In the genomic region with DNA sequence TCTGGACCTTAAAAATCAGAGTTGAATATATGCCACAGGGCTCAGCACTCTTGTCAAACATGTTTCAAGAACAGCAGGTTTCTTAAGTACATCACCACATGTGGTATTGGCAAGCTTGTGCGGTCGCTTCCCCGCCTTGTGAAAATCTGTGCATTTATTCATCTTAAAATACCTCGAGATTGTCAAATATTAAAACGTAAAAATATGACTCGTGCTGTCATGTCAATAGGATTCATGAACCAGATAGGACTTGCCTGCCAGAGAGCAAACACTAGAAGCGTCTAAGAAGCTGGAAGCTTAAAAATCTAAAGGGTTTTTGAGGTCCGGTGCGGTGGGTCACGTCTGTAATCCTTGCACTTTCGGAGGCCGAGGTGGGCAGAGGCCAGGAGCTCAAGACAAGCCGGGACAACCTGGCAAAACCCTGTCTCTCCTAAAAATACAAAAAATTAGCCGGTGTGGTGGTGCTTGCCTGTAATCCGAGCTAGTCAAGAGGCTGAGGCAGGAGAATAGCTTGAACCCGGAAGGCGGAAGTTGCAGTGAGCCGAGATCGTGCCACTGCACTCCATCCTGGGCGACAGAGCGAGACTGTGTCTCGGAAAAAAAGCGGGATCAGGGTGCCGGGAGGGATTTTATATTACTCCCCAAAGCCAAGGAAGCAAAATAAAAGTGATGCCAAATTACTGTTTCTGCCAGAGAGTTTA, we compare ENCODE assay signal across 15 cellular contexts. TPM values are rescaled to one million over a fixed set of nuclear protein-coding genes. Genes with fewer than 3 reads are reported as not detected.
A peak's percentile ranks its signal among the peaks of the same experiment; 100 is the strongest.
DNase-seq lines count a peak whose midpoint lies in the region; ATAC-seq and TF ChIP-seq lines count a peak whose summit lies in the region.
"Had no signal": no experiment of that assay in that cellular context is flagged by ENCODE, and none has a peak within 500 bp of the region (broad histone marks: within the 10 kb centered on the region; RNA-seq: fewer than 3 reads in every experiment).

No MANE protein-coding gene starts in this region.

- H2AFZ ChIP-seq in fibroblast of lung (ENCODE audit: low read length), result peak overlapping the region; percentile 33

- H3K9me3 ChIP-seq in MG63 (no peaks in the 10 kb centered on the region), RWPE2 (ENCODE audit: severe bottlenecking) (no peaks in the 10 kb centered on the region), fibroblast of lung (ENCODE audit: control insufficient read depth, insufficient read depth, low read depth, low read length) (no peaks in the 10 kb centered on the region)

- ATAC-seq in RWPE2 (ENCODE audit: low read depth) (peak; percentile 41; the same call in 2 of the 3 replicates), HG03280 (IDR thresholded peaks at IDR 0.05; ENCODE audit: unreplicated experiment) (no peak)
- ATAC-seq: activated CD8-positive, alpha-beta memory T cell treated with anti-CD3 and anti-CD28 coated beads, Interleukin-2, amount 10 ng/mL, durations not matched to agents 7 days and 5 days; T-helper 17 cell had no signal

- no peak overlapping the region for H3K9ac ChIP-seq in fibroblast of lung (ENCODE audit: insufficient read depth, low read length)
- H3K9ac ChIP-seq: BLaER1 had no signal

- H3K79me2 ChIP-seq in fibroblast of lung (ENCODE audit: control insufficient read depth, insufficient read depth, low read length), result no peaks in the 10 kb centered on the region

- in situ Hi-C loops in KBM-7 (cut with MboI; ENCODE audit: low pct_unique_long_range_greater_than_20kb, low sequenced_read_pairs), result no loop called here

- H3K4me1 ChIP-seq in RWPE2 (ENCODE audit: insufficient read depth, poor library complexity, severe bottlenecking), result peaks cover 10% of the 10 kb centered on the region
- H3K4me1 ChIP-seq in fibroblast of lung (ENCODE audit: control insufficient read depth, extremely low read depth, insufficient read depth, low read length), result no peaks in the 10 kb centered on the region

- peak overlapping the region; percentile 64 for H3K4me2 ChIP-seq in fibroblast of lung (ENCODE audit: extremely low read depth, insufficient read depth, low read length)
- H3K4me2 ChIP-seq: BLaER1 had no signal

- DNase-seq in MG63 (no peak), RWPE2 (ENCODE audit: low spot score) (no peak), fibroblast of lung (ENCODE audit: low read depth in 2 of 2) (no peak), KBM-7 (no peak), NCI-H1105 treated with DMSO at 0.1 percent for 48 hours (lab: John Stamatoyannopoulos, UW) (no peak)
- DNase-seq: activated CD8-positive, alpha-beta memory T cell treated with anti-CD3 and anti-CD28 coated beads, Interleukin-2, amount 10 ng/mL, durations not matched to agents 7 days and 5 days; activated effector memory CD4-positive, alpha-beta T cell treated with Interleukin-2 at 50 U/mL for 16 hours; DND-41; dorsolateral prefrontal cortex; naive B cell; NCI-H1930; T-helper 17 cell had no signal

- H3K27me3 ChIP-seq in MG63, result no peaks in the 10 kb centered on the region
- no peaks in the 10 kb centered on the region for H3K27me3 ChIP-seq in RWPE2 (ENCODE audit: insufficient read depth, poor library complexity, severe bottlenecking)
- no peaks in the 10 kb centered on the region for H3K27me3 ChIP-seq in fibroblast of lung (ENCODE audit: control insufficient read depth, insufficient read depth, low read length)
- H3K27me3 ChIP-seq: BLaER1, dorsolateral prefrontal cortex had no signal

- H3K36me3 ChIP-seq in MG63, result no peaks in the 10 kb centered on the region
- H3K36me3 ChIP-seq in RWPE2 (ENCODE audit: low read depth), result no peaks in the 10 kb centered on the region
- H3K36me3 ChIP-seq in fibroblast of lung (ENCODE audit: control insufficient read depth, insufficient read depth, low read length), result no peaks in the 10 kb centered on the region
- H3K36me3 ChIP-seq: BLaER1 had no signal

- H3K4me3 ChIP-seq in MG63 (peak overlapping the region; percentile 30), RWPE2 (ENCODE audit: severe bottlenecking) (no peak overlapping the region), fibroblast of lung (replicated peaks in 1 of 4; ENCODE audit: control extremely low read depth in 1 of 4, insufficient read depth in 1 of 4, low read depth in 3 of 4, low read length in 4 of 4) (peak overlapping the region in 2 of 4 experiments; percentile 10 to 46), skin epidermis (peak overlapping the region in 2 of 7 experiments; percentile 12 to 25)
- H3K4me3 ChIP-seq: BLaER1 had no signal

- H3K27ac ChIP-seq in RWPE2 (ENCODE audit: poor library complexity, severe bottlenecking) (peak overlapping the region; percentile 6), fibroblast of lung (ENCODE audit: insufficient read depth, low read length) (no peak overlapping the region), skin epidermis (peak overlapping the region in 17 of 21 experiments; percentile 25 to 83 (median 57))
- H3K27ac ChIP-seq: BLaER1, dorsolateral prefrontal cortex had no signal

- no peak for TF ChIP-seq CTCF in RWPE2 (IDR thresholded peaks at IDR 0.05; ENCODE audit: poor library complexity, severe bottlenecking)
- no peak for TF ChIP-seq CTCF in fibroblast of lung (conservative IDR thresholded peaks at IDR 0.05 in 1 of 2, IDR thresholded peaks at IDR 0.05 in 1 of 2; ENCODE audit: low read depth in 1 of 2, low read length in 2 of 2)

- peaks cover 2% of the 10 kb centered on the region for H4K20me1 ChIP-seq in fibroblast of lung (ENCODE audit: control insufficient read depth, extremely low read depth, insufficient read depth, low read length)
- H4K20me1 ChIP-seq: BLaER1 had no signal

RNA-seq across cellular contexts. Expression of a gene that starts 40.2 kb away (rescaled TPM):
- 0.25 and 1.8 TPM in 2 replicates for total RNA-seq in MG63 (2014; rRNA removed; shearing (Covaris generic); ENCODE audit: low replicate concordance)
- 0.50 and 0.77 TPM in 2 replicates for total RNA-seq in fibroblast of lung
- 1.6 and 3.7 TPM in 2 replicates for polyA plus RNA-seq in fibroblast of lung
- 0.96 and 1.8 TPM in 2 replicates for polyA plus RNA-seq in fibroblast of lung (2012)
- 1.4 and 3.5 TPM in 2 replicates for polyA minus RNA-seq in fibroblast of lung (ENCODE audit: low replicate concordance)

RNA-seq across cellular contexts. Expression of a gene that starts 59.5 kb away (rescaled TPM):
- total RNA-seq in MG63 (2014; rRNA removed; shearing (Covaris generic); ENCODE audit: low replicate concordance), result 0.07 and 0.15 TPM in 2 replicates
- under 0.01 TPM in 2 replicates for total RNA-seq in fibroblast of lung
- 0.03 and 0.08 TPM in 2 replicates for polyA plus RNA-seq in fibroblast of lung
- polyA plus RNA-seq in fibroblast of lung (2012), result not detected in 2 replicates
- polyA minus RNA-seq in fibroblast of lung (ENCODE audit: low replicate concordance), result not detected in 2 replicates

RNA-seq across cellular contexts. Expression of a gene that starts 59.7 kb away (rescaled TPM):
- 16.6 and 23.2 TPM in 2 replicates for total RNA-seq in MG63 (2014; rRNA removed; shearing (Covaris generic); ENCODE audit: low replicate concordance)
- 40.8 and 42.4 TPM in 2 replicates for total RNA-seq in fibroblast of lung
- 26.5 and 35.6 TPM in 2 replicates for polyA plus RNA-seq in fibroblast of lung
- 25.8 and 28.9 TPM in 2 replicates for polyA plus RNA-seq in fibroblast of lung (2012)
- 1.0 and 4.2 TPM in 2 replicates for polyA minus RNA-seq in fibroblast of lung (ENCODE audit: low replicate concordance)
